In the genomic region with DNA sequence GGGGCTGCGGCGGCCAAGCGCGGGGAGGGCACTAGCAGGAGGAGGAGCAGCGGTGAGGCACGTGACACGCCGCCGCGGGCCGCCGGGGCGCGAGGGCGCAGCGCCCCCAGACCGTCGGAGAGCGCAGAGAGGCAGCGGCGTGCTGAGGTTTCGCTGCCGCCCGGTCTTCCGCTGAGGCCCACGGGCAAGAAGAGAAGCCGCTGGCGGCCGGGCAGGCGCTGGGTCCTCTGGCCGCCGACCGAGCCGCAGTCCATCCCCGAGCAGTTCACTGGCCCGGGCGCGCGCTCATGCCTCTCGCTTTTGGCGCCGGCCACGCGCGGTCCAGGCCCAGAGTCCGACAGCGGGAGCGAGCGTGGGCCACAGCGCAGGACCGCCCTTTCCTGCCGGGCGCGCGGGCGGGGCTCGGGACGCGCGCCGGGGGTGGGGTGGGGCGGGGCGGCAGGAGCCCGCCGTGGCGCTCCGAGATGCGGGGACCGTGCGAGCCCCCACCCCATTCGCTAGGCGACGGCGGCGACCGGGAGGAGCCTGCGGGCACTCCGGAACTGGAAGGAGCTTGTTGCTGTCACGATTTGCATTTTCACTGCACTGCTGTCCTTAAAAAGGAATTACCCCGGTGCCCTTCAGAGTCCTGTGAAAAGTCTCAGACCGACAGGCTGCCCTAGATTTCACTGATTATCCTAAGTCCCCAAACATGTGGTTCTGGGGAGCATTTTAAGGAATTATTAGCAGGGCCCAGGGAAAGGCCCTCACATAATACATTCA, we compare ENCODE assay signal across 8 cellular contexts. TPM values are rescaled to one million over a fixed set of nuclear protein-coding genes. Genes with fewer than 3 reads are reported as not detected.
DNase-seq lines count a peak whose midpoint lies in the region; ATAC-seq, FAIRE-seq and TF ChIP-seq lines count a peak whose summit lies in the region.

A gene with protein sequence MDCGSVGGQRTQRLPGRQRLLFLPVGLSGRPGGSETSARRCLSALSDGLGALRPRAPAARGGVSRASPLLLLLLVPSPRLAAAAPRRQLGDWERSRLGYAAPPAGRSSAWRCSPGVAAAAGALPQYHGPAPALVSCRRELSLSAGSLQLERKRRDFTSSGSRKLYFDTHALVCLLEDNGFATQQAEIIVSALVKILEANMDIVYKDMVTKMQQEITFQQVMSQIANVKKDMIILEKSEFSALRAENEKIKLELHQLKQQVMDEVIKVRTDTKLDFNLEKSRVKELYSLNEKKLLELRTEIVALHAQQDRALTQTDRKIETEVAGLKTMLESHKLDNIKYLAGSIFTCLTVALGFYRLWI (minus strand): TSS at position 382 of the 762 bp plus-strand sequence. CDS start 128 bp downstream, at position 254.

- peak within 1 kb of the TSS; percentile 52 for H3K27ac ChIP-seq in AG04450 (ENCODE audit: low read depth, low read length)

- H3K36me3 Mint-ChIP-seq in WTC11: 0 out of 2 replicates have a peak, but pooled peaks cover 1% of the 10 kb centered on the region
- peaks cover 0 to under 1% (median 0%) of the 10 kb centered on the region in 3 donors for H3K36me3 Mint-ChIP-seq in immature natural killer cell

- H3K36me3 ChIP-seq in bronchial epithelial cell (ENCODE audit: control insufficient read depth, insufficient read depth, low read length): no peaks in the 10 kb centered on the region

- peak within 1 kb of the TSS; percentile 75 for H3K4me3 ChIP-seq in AG04450 (ENCODE audit: low read depth, low read length)
- H3K4me3 ChIP-seq in bronchial epithelial cell (ENCODE audit: low read depth, low read length): peak within 1 kb of the TSS; percentile 89

- H3K27me3 ChIP-seq in AG04450 (ENCODE audit: control insufficient read depth, insufficient read depth, low read length): no peaks in the 10 kb centered on the region
- H3K27me3 ChIP-seq in bronchial epithelial cell (ENCODE audit: control insufficient read depth, insufficient read depth, low read length): no peaks in the 10 kb centered on the region

- POLR2A ChIA-PET in AG04450 (lab: Yijun Ruan, JAX): interaction anchor here (1.6 to 1.8 kb wide), 2 partner anchors 81 to 232 kb away, joined by 5 read pairs; no protein-coding TSS in a partner anchor
- POLR2A ChIA-PET in WTC11 (lab: Charles Lee): interaction anchor here (1.2 to 2.1 kb wide), 2 partner anchors 24 to 46 kb away, joined by 3 to 15 read pairs; no protein-coding TSS in a partner anchor

- H3K27ac Mint-ChIP-seq in WTC11 (peak within 1 kb of the TSS; percentile 91), immature natural killer cell (peak within 1 kb of the TSS; percentile 67 to 91 (median 82))

- peaks cover 25% of the 10 kb centered on the region for H3K4me1 Mint-ChIP-seq in WTC11
- peaks cover 20 to 23% of the 10 kb centered on the region in 2 donors for H3K4me1 Mint-ChIP-seq in immature natural killer cell

- no peaks in the 10 kb centered on the region for H3K27me3 Mint-ChIP-seq in WTC11 (ENCODE audit: low read depth)
- H3K27me3 Mint-ChIP-seq in immature natural killer cell (ENCODE audit: low read depth in 3 of 3): peaks cover 3 to 6% (median 4%) of the 10 kb centered on the region in 3 donors

- no peaks in the 10 kb centered on the region for H3K9me3 Mint-ChIP-seq in WTC11
- no peaks in the 10 kb centered on the region for H3K9me3 Mint-ChIP-seq in immature natural killer cell

- DNase-seq in AG04450 (ENCODE audit: low read depth, low spot score): peak; percentile 20
- peak; percentile 86 for DNase-seq in NCI-H2171 treated with DMSO at 0.1 percent for 48 hours (lab: John Stamatoyannopoulos, UW)
- DNase-seq in WTC11 (ENCODE audit: low spot score): peak; percentile 79
- peak; percentile 55 for DNase-seq in bronchial epithelial cell (ENCODE audit: low read depth)
- peak; percentile 81 to 84 (median 82) for DNase-seq in immature natural killer cell
- DNase-seq in smooth muscle cell of the brain vasculature (ENCODE audit: low read depth, low spot score): peak; percentile 41

- H3K4me3 Mint-ChIP-seq in WTC11 (peak within 1 kb of the TSS; percentile 85), immature natural killer cell (peak within 1 kb of the TSS; percentile 87 to 91 (median 89))

- FAIRE-seq in bronchial epithelial cell (lab: Jason Lieb, UNC): no peak

- CTCF ChIA-PET in AG04450 (lab: Charles Lee) (interaction anchor here (0.7 to 1.0 kb wide), 2 partner anchors 20 to 198 kb away, joined by 3 to 8 read pairs; no protein-coding TSS in a partner anchor), WTC11 (lab: Charles Lee) (interaction anchor here (0.6 to 1.4 kb wide), 6 partner anchors 30 to 316 kb away, joined by 3 to 6 read pairs (median 3); no protein-coding TSS in a partner anchor)

- ATAC-seq in GM18861 (IDR thresholded peaks at IDR 0.05; ENCODE audit: unreplicated experiment): peak; percentile 74
- peak; percentile 72 for ATAC-seq in HG03095 (IDR thresholded peaks at IDR 0.05; ENCODE audit: unreplicated experiment)
- ATAC-seq in WTC11: peak; percentile 81

- TF ChIP-seq CTCF in AG04450 (IDR thresholded peaks at IDR 0.05; ENCODE audit: low read depth, low read length) (peak; percentile 14; the same call in 1 of the 2 replicates), WTC11 (IDR thresholded peaks at IDR 0.05) (no peak), bronchial epithelial cell (IDR thresholded peaks at IDR 0.05; ENCODE audit: insufficient read depth, low read length, severe bottlenecking) (peak; percentile 36)

- H3K9me3 ChIP-seq in AG04450 (ENCODE audit: control insufficient read depth, insufficient read depth, low read length): no peaks in the 10 kb centered on the region

TF ChIP-seq in WTC11, 78 proteins besides CTCF, POLR2A, EP300 and RAD21 (continues in another document):
- TF ChIP-seq, protein P1, sequence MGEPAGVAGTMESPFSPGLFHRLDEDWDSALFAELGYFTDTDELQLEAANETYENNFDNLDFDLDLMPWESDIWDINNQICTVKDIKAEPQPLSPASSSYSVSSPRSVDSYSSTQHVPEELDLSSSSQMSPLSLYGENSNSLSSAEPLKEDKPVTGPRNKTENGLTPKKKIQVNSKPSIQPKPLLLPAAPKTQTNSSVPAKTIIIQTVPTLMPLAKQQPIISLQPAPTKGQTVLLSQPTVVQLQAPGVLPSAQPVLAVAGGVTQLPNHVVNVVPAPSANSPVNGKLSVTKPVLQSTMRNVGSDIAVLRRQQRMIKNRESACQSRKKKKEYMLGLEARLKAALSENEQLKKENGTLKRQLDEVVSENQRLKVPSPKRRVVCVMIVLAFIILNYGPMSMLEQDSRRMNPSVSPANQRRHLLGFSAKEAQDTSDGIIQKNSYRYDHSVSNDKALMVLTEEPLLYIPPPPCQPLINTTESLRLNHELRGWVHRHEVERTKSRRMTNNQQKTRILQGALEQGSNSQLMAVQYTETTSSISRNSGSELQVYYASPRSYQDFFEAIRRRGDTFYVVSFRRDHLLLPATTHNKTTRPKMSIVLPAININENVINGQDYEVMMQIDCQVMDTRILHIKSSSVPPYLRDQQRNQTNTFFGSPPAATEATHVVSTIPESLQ (CRISPR knock-in tag; IDR thresholded peaks at IDR 0.05): no peak
- TF ChIP-seq, protein P2, sequence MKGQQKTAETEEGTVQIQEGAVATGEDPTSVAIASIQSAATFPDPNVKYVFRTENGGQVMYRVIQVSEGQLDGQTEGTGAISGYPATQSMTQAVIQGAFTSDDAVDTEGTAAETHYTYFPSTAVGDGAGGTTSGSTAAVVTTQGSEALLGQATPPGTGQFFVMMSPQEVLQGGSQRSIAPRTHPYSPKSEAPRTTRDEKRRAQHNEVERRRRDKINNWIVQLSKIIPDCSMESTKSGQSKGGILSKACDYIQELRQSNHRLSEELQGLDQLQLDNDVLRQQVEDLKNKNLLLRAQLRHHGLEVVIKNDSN (CRISPR knock-in tag; IDR thresholded peaks at IDR 0.05): peak; percentile 93
- TF ChIP-seq ZNF671 (CRISPR knock-in tag; IDR thresholded peaks at IDR 0.05) (no peak), FOXK1 (CRISPR knock-in tag; IDR thresholded peaks at IDR 0.05) (peak; percentile 82), ELF4 (CRISPR knock-in tag; IDR thresholded peaks at IDR 0.05; ENCODE audit: low read depth) (no peak), FOXP1 (CRISPR knock-in tag; IDR thresholded peaks at IDR 0.05; ENCODE audit: borderline replicate concordance) (peak; percentile 94), MXD4 (CRISPR knock-in tag; IDR thresholded peaks at IDR 0.05; ENCODE audit: borderline replicate concordance) (no peak), SMAD3 (CRISPR knock-in tag; IDR thresholded peaks at IDR 0.05; ENCODE audit: borderline replicate concordance) (peak; percentile 50; the same call in 1 of the 2 replicates)
- TF ChIP-seq, protein P3, sequence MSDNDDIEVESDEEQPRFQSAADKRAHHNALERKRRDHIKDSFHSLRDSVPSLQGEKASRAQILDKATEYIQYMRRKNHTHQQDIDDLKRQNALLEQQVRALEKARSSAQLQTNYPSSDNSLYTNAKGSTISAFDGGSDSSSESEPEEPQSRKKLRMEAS (CRISPR knock-in tag; IDR thresholded peaks at IDR 0.05): peak; percentile 85; the same call in 1 of the 2 replicates
- TF ChIP-seq, protein P4, sequence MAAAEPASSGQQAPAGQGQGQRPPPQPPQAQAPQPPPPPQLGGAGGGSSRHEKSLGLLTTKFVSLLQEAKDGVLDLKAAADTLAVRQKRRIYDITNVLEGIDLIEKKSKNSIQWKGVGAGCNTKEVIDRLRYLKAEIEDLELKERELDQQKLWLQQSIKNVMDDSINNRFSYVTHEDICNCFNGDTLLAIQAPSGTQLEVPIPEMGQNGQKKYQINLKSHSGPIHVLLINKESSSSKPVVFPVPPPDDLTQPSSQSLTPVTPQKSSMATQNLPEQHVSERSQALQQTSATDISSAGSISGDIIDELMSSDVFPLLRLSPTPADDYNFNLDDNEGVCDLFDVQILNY (CRISPR knock-in tag; IDR thresholded peaks at IDR 0.05): peak; percentile 49; the same call in 1 of the 2 replicates
- TF ChIP-seq, protein P5, sequence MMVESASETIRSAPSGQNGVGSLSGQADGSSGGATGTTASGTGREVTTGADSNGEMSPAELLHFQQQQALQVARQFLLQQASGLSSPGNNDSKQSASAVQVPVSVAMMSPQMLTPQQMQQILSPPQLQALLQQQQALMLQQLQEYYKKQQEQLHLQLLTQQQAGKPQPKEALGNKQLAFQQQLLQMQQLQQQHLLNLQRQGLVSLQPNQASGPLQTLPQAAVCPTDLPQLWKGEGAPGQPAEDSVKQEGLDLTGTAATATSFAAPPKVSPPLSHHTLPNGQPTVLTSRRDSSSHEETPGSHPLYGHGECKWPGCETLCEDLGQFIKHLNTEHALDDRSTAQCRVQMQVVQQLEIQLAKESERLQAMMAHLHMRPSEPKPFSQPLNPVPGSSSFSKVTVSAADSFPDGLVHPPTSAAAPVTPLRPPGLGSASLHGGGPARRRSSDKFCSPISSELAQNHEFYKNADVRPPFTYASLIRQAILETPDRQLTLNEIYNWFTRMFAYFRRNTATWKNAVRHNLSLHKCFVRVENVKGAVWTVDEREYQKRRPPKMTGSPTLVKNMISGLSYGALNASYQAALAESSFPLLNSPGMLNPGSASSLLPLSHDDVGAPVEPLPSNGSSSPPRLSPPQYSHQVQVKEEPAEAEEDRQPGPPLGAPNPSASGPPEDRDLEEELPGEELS (CRISPR knock-in tag; IDR thresholded peaks at IDR 0.05): peak; percentile 85

RNA-seq across cellular contexts. Expression of the gene that starts here (rescaled TPM):
- polyA plus RNA-seq in AG04450 (2011; rRNA removed) (7.8 and 9.5 TPM in 2 replicates), immature natural killer cell (10 to 100 TPM in 1 of 3 donors, 1 to 10 TPM in 2; 7.2 to 13.2 (median 9.7) TPM)
- 4.1 and 5.3 TPM in 2 replicates for polyA minus RNA-seq in AG04450 (2011; rRNA and poly(A)+ RNA removed)
- total RNA-seq in WTC11 (2021) (28.1 to 31.6 TPM (median 30.4 TPM) in 3 replicates), bronchial epithelial cell (10.0 and 15.1 TPM in 2 replicates)

Comparison
In these comparisons a context has a peak if more than half of its experiments do, and no peak if none do; other contexts are left out.
1. Peak in every context shown above with its lines: DNase-seq, ATAC-seq, H3K4me3 ChIP-seq and H3K27ac ChIP-seq.
2. DNase-seq: peak in every context shown above with its lines; median percentile 86 in NCI-H2171 treated with DMSO at 0.1 percent for 48 hours; 82 in immature natural killer cell; 79 in WTC11; 55 in bronchial epithelial cell; 41 in smooth muscle cell of the brain vasculature; 20 in AG04450.